In the genomic region with DNA sequence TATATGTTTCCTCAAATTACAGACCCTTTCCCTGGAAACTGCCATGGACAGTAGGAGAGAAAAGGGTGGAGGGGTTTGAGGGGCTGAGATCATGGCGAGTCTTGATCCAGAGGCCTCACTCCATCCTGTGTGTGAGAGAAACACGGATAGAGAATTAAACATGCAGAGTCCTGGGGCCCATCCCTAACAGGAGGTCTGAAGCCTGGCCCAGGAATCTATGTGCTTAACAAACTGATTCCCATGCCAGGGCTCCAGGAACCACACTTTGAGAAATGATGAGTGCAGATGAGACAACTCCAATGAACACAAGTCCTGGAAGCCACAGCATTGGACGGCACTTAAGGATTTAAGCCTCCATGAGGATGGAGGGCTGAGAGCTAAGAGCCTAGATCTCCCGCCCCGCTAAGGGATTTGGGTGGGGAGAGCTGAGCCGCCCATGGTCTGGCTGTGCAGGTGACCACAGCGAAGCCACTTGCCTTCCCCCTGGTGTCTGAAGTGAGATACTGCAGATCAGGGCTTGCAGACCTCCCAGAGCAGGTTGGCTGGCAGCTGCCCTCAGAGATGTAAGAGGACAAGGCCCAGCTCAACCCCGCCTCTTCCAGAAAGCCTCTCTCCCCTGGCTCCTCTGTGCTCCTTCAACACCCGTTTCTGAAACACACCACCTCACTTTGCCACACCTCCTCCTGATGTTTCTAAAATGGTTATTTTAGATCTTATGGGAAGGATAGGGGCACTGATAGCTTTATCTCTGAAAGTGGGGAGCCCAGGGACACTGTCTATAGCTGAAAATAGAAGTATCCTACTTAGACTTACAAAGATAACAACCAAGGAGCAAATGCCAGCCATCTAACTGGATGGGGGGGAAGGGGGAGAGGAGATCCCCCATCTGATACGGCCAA, we compare ENCODE assay signal across 1 cellular context.
TF ChIP-seq lines count a peak whose summit lies in the region.

No MANE protein-coding gene starts in this region.

TF ChIP-seq in K562, 482 proteins besides CTCF, POLR2A, EP300 and RAD21 (continued from another document):
- TF ChIP-seq, protein P1, sequence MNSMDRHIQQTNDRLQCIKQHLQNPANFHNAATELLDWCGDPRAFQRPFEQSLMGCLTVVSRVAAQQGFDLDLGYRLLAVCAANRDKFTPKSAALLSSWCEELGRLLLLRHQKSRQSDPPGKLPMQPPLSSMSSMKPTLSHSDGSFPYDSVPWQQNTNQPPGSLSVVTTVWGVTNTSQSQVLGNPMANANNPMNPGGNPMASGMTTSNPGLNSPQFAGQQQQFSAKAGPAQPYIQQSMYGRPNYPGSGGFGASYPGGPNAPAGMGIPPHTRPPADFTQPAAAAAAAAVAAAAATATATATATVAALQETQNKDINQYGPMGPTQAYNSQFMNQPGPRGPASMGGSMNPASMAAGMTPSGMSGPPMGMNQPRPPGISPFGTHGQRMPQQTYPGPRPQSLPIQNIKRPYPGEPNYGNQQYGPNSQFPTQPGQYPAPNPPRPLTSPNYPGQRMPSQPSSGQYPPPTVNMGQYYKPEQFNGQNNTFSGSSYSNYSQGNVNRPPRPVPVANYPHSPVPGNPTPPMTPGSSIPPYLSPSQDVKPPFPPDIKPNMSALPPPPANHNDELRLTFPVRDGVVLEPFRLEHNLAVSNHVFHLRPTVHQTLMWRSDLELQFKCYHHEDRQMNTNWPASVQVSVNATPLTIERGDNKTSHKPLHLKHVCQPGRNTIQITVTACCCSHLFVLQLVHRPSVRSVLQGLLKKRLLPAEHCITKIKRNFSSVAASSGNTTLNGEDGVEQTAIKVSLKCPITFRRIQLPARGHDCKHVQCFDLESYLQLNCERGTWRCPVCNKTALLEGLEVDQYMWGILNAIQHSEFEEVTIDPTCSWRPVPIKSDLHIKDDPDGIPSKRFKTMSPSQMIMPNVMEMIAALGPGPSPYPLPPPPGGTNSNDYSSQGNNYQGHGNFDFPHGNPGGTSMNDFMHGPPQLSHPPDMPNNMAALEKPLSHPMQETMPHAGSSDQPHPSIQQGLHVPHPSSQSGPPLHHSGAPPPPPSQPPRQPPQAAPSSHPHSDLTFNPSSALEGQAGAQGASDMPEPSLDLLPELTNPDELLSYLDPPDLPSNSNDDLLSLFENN (IDR thresholded peaks at IDR 0.05; ENCODE audit: low read depth in 2 of 2, low read length in 2 of 2) = no peak
- TF ChIP-seq THRB (CRISPR knock-in tag; conservative IDR thresholded peaks at IDR 0.05) (no peak), ZNF23 (CRISPR knock-in tag; IDR thresholded peaks at IDR 0.05) (no peak), SAFB2 (IDR thresholded peaks at IDR 0.05; ENCODE audit: borderline replicate concordance, low read depth, low read length, severe bottlenecking) (no peak), ZNF518B (CRISPR knock-in tag; IDR thresholded peaks at IDR 0.05) (no peak), FOXJ3 (CRISPR knock-in tag; IDR thresholded peaks at IDR 0.05) (no peak), KLF16 (IDR thresholded peaks at IDR 0.05) (no peak), SMC3 (conservative IDR thresholded peaks at IDR 0.05; ENCODE audit: insufficient read depth, low read depth, low read length) (peak; percentile 97), ARID2 (IDR thresholded peaks at IDR 0.05) (no peak)
- TF ChIP-seq, protein P2, sequence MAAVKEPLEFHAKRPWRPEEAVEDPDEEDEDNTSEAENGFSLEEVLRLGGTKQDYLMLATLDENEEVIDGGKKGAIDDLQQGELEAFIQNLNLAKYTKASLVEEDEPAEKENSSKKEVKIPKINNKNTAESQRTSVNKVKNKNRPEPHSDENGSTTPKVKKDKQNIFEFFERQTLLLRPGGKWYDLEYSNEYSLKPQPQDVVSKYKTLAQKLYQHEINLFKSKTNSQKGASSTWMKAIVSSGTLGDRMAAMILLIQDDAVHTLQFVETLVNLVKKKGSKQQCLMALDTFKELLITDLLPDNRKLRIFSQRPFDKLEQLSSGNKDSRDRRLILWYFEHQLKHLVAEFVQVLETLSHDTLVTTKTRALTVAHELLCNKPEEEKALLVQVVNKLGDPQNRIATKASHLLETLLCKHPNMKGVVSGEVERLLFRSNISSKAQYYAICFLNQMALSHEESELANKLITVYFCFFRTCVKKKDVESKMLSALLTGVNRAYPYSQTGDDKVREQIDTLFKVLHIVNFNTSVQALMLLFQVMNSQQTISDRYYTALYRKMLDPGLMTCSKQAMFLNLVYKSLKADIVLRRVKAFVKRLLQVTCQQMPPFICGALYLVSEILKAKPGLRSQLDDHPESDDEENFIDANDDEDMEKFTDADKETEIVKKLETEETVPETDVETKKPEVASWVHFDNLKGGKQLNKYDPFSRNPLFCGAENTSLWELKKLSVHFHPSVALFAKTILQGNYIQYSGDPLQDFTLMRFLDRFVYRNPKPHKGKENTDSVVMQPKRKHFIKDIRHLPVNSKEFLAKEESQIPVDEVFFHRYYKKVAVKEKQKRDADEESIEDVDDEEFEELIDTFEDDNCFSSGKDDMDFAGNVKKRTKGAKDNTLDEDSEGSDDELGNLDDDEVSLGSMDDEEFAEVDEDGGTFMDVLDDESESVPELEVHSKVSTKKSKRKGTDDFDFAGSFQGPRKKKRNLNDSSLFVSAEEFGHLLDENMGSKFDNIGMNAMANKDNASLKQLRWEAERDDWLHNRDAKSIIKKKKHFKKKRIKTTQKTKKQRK (IDR thresholded peaks at IDR 0.05; ENCODE audit: borderline replicate concordance, low read depth, low read length) = no peak
TF ChIP-seq in K562: peak in this region for 20.
